7 cellular contexts compared by ENCODE assay signal in the genomic region with DNA sequence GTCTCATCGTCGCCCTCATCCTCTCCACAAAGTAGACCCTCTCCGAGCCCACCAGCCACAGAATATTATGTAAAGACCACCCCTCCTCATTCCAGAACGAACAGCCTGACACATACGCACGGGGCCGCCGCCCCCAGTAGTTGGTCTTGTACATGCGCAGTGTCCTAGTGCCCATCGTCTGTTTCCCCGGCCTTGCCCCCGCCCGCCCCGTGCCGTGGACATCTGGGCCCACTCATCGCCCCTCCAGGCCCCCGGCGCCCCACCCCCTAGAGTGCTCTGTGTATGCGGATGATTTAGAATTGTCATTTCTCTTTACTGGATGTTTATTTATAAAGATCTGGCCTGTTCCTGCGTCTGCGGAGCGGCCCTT. TPM values are rescaled to one million over a fixed set of nuclear protein-coding genes. Genes with fewer than 3 reads are reported as not detected.
A peak's percentile ranks its signal among the peaks of the same experiment; 100 is the strongest.
DNase-seq lines count a peak whose midpoint lies in the region; ATAC-seq and TF ChIP-seq lines count a peak whose summit lies in the region.

No MANE protein-coding gene starts in this region.

- ATAC-seq in left lung: no peak

- H3K9ac ChIP-seq in adipocyte (ENCODE audit: low read length): peak overlapping the region; percentile 69

- peak overlapping the region; percentile 96 to 99 (median 99) for H3K27ac Mint-ChIP-seq in IgD-negative memory B cell

- peak overlapping the region; percentile 44 for H3K4me3 ChIP-seq in adipocyte (ENCODE audit: low read length)
- peak overlapping the region in 1 of 2 donors; percentile 68 for H3K4me3 ChIP-seq in left lung
- peak overlapping the region; percentile 82 for H3K4me3 ChIP-seq in suprapubic skin

- no peaks in the 10 kb centered on the region for H3K9me3 ChIP-seq in adipocyte (ENCODE audit: control insufficient read depth, low read length)
- H3K9me3 ChIP-seq in left lung: no peaks in the 10 kb centered on the region
- H3K9me3 ChIP-seq in suprapubic skin: no peaks in the 10 kb centered on the region

- peaks cover 2% of the 10 kb centered on the region for H3K27me3 Mint-ChIP-seq in IgD-negative memory B cell

- no peak for TF ChIP-seq EP300 in suprapubic skin (IDR thresholded peaks at IDR 0.05)

- H3K9me3 Mint-ChIP-seq in IgD-negative memory B cell: no peaks in the 10 kb centered on the region

- H3K4me3 Mint-ChIP-seq in IgD-negative memory B cell: peak overlapping the region; percentile 66 to 93 (median 93)

- H3K4me1 ChIP-seq in adipocyte (ENCODE audit: control insufficient read depth, insufficient read depth, low read length): peaks cover 54% of the 10 kb centered on the region
- peaks cover 46 to 81% of the 10 kb centered on the region in 2 donors for H3K4me1 ChIP-seq in left lung
- H3K4me1 ChIP-seq in suprapubic skin: peaks cover 77% of the 10 kb centered on the region

- peak overlapping the region; percentile 79 to 99 for H3K27ac ChIP-seq in left lung
- peak overlapping the region; percentile 99 for H3K27ac ChIP-seq in suprapubic skin

- no peak for TF ChIP-seq CTCF in left lung (IDR thresholded peaks at IDR 0.05)
- TF ChIP-seq CTCF in suprapubic skin (IDR thresholded peaks at IDR 0.05): no peak

- TF ChIP-seq POLR2A in suprapubic skin (IDR thresholded peaks at IDR 0.05): no peak

- H3K36me3 Mint-ChIP-seq in IgD-negative memory B cell: peaks cover 5% of the 10 kb centered on the region

- H3K4me1 Mint-ChIP-seq in IgD-negative memory B cell: peaks cover 40 to 58% (median 44%) of the 10 kb centered on the region in 3 donors

- WGBS in suprapubic skin: 52% methylated on average over 16 of the region's 22 CpGs

- intact Hi-C loops in left lung (cut with DNase I): no loop called here

- H3K27me3 ChIP-seq in adipocyte (replicated peaks; ENCODE audit: control insufficient read depth, insufficient read depth, low read length) (no peaks in the 10 kb centered on the region), left lung (no peaks in the 10 kb centered on the region), suprapubic skin (no peaks in the 10 kb centered on the region)

- H3K36me3 ChIP-seq in adipocyte (ENCODE audit: control insufficient read depth, insufficient read depth, low read length, severe bottlenecking): peaks cover 23% of the 10 kb centered on the region
- peaks cover 0 to 55% of the 10 kb centered on the region in 2 donors for H3K36me3 ChIP-seq in left lung
- H3K36me3 ChIP-seq in suprapubic skin: peaks cover 22% of the 10 kb centered on the region

- DNase-seq in adipocyte (ENCODE audit: low read depth): no peak
- DNase-seq in left lung: peak in 1 of 2 donors; percentile 83
- peak in 1 of 2 donors; percentile 81 for DNase-seq in suprapubic skin (ENCODE audit: low spot score in 2 of 2)
- DNase-seq in activated effector memory CD4-positive, alpha-beta T cell treated with Interleukin-2 at 50 U/mL for 16 hours: no peak
- no peak for DNase-seq in hippocampal formation (lab: John Stamatoyannopoulos, UW)
- no peak for DNase-seq in dedifferentiated amniotic fluid mesenchymal stem cell (ENCODE audit: extremely low spot score)

RNA-seq across cellular contexts. Expression of a gene that starts 0.5 kb away (rescaled TPM):
- polyA plus RNA-seq in IgD-negative memory B cell: 22.2 TPM
- total RNA-seq in left lung (10 to 100 TPM; 45.5 to 62.4 TPM), suprapubic skin (10 to 100 TPM; 27.0 to 42.7 (median 38.0) TPM)

RNA-seq across cellular contexts. Expression of a gene that starts 5.9 kb away (rescaled TPM):
- 105 TPM for polyA plus RNA-seq in IgD-negative memory B cell
- total RNA-seq in left lung (100 to 1,000 TPM; 296 to 333 TPM), suprapubic skin (100 to 1,000 TPM; 103 to 147 (median 120) TPM)

RNA-seq across cellular contexts. Expression of a gene that starts 11.5 kb away (rescaled TPM):
- 6.2 TPM for polyA plus RNA-seq in IgD-negative memory B cell
- total RNA-seq in left lung (1 to 10 TPM in 1 of 2 donors, under 1 TPM in 1; 0.45 to 1.1 TPM), suprapubic skin (1 to 10 TPM in 2 of 4 donors, under 1 TPM in 1, not detected in 1; 0.34 to 3.9 (median 3.5) TPM)

RNA-seq across cellular contexts. Expression of a gene that starts 18.1 kb away (rescaled TPM):
- 45.1 TPM for polyA plus RNA-seq in IgD-negative memory B cell
- total RNA-seq in left lung (10 to 100 TPM; 56.4 to 64.8 TPM), suprapubic skin (10 to 100 TPM; 31.6 to 49.8 (median 47.8) TPM)

RNA-seq across cellular contexts. Expression of a gene that starts 44.8 kb away (rescaled TPM):
- polyA plus RNA-seq in IgD-negative memory B cell: 3.3 TPM
- total RNA-seq in left lung: 10 to 100 TPM; 37.1 to 41.4 TPM
- 10 to 100 TPM; 10.8 to 23.6 (median 16.5) TPM for total RNA-seq in suprapubic skin
